Comparison of ENCODE assay signal across 8 cellular contexts in the genomic region with DNA sequence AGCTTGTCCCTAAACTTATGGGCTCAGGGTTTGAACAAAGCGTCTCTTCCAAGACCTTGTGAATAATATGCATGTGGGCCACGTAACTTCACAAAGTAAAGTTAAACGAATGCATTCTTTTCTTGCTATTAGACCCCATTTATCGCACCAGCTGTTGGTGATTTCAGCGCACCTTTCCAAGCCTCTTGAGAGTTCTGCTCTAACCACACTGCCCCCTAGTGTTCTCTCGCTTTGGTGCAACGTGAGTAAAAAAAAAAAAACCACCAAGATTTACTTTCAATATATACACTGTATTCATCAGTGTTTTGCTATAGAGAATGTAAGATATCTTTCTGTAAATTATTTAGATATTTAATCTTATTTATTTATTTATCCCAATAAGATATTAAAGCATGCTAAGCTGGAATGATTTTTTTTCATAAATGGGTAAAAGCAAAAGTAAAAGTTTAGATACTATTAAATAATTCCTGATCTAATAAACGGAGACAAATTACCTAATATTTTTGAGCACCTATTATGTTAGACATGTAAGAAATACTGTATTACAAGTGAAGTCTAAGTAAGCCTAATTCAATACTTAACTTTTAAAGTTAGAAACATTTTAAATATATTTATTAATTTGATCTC.
DNase-seq lines count a peak whose midpoint lies in the region; ATAC-seq and TF ChIP-seq lines count a peak whose summit lies in the region.

No MANE protein-coding gene starts in this region.

- H4K8ac ChIP-seq in trophoblast cell (ENCODE audit: low read depth, low read length), result no peak overlapping the region

- H2BK120ac ChIP-seq in trophoblast cell (ENCODE audit: insufficient read depth, low read length, poor library complexity), result no peak overlapping the region

- H3K4me1 Mint-ChIP-seq in activated T-cell treated with anti-CD3 and anti-CD28 coated beads, Interleukin-2, amount 50 U/mL, for 4 hours (ENCODE audit: low read depth), result peaks cover 2% of the 10 kb centered on the region
- H3K4me1 Mint-ChIP-seq in stimulated activated memory B cell treated with anti-CD40 and anti-IgM and Interleukin-4, amounts not matched to agents 10 μg/mL and 1 μg/mL and 100 μg/mL, for 72 hours, result no peaks in the 10 kb centered on the region

- H3K14ac ChIP-seq in trophoblast cell (ENCODE audit: low read length), result no peak overlapping the region

- in situ Hi-C loops in ACHN (cut with HindIII; ENCODE audit: low pct_ligation_motif_present, low pct_unique_long_range_greater_than_20kb, low sequenced_read_pairs), result no loop called here

- H3K27me3 Mint-ChIP-seq in activated T-cell treated with anti-CD3 and anti-CD28 coated beads, Interleukin-2, amount 50 U/mL, for 4 hours (ENCODE audit: low read depth), result no peaks in the 10 kb centered on the region
- no peaks in the 10 kb centered on the region for H3K27me3 Mint-ChIP-seq in stimulated activated memory B cell treated with anti-CD40 and anti-IgM and Interleukin-4, amounts not matched to agents 10 μg/mL and 1 μg/mL and 100 μg/mL, for 72 hours

- H3K23ac ChIP-seq in trophoblast cell (ENCODE audit: low read length), result no peak overlapping the region

- no peak overlapping the region for H3K4ac ChIP-seq in trophoblast cell (ENCODE audit: low read depth, low read length)

- H3K27ac Mint-ChIP-seq in stimulated activated memory B cell treated with anti-CD40 and anti-IgM and Interleukin-4, amounts not matched to agents 10 μg/mL and 1 μg/mL and 100 μg/mL, for 72 hours, result no peak overlapping the region

- no peaks in the 10 kb centered on the region for H3K9me3 Mint-ChIP-seq in activated T-cell treated with anti-CD3 and anti-CD28 coated beads, Interleukin-2, amount 50 U/mL, for 4 hours
- H3K9me3 Mint-ChIP-seq in stimulated activated memory B cell treated with anti-CD40 and anti-IgM and Interleukin-4, amounts not matched to agents 10 μg/mL and 1 μg/mL and 100 μg/mL, for 72 hours, result no peaks in the 10 kb centered on the region

- no CpG with 5 or more reads among the region's 8 CpGs for WGBS in trophoblast cell (ENCODE audit: extremely low coverage, insufficient coverage, insufficient read length)

- H3K36me3 Mint-ChIP-seq in activated T-cell treated with anti-CD3 and anti-CD28 coated beads, Interleukin-2, amount 50 U/mL, for 4 hours (ENCODE audit: insufficient read depth), result no peaks in the 10 kb centered on the region
- no peaks in the 10 kb centered on the region for H3K36me3 Mint-ChIP-seq in stimulated activated memory B cell treated with anti-CD40 and anti-IgM and Interleukin-4, amounts not matched to agents 10 μg/mL and 1 μg/mL and 100 μg/mL, for 72 hours

- no peak overlapping the region for H3K4me3 Mint-ChIP-seq in activated T-cell treated with anti-CD3 and anti-CD28 coated beads, Interleukin-2, amount 50 U/mL, for 4 hours
- H3K4me3 Mint-ChIP-seq in stimulated activated memory B cell treated with anti-CD40 and anti-IgM and Interleukin-4, amounts not matched to agents 10 μg/mL and 1 μg/mL and 100 μg/mL, for 72 hours, result no peak overlapping the region

- H3K36me3 ChIP-seq in OCI-LY3 (replicated peaks; ENCODE audit: low read depth, low read length) (no peaks in the 10 kb centered on the region), trophoblast cell (ENCODE audit: control insufficient read depth in 1 of 2, insufficient read depth in 2 of 2, low read length in 2 of 2) (no peaks in the 10 kb centered on the region)

- H3K9me3 ChIP-seq in OCI-LY3 (ENCODE audit: insufficient read depth, low read length) (no peaks in the 10 kb centered on the region), trophoblast cell (ENCODE audit: insufficient read depth, low read depth, low read length) (no peaks in the 10 kb centered on the region)

- no peak overlapping the region; the same call in 1 of the 2 replicates for H3K9ac ChIP-seq in OCI-LY3 (ENCODE audit: low read length)
- H3K9ac ChIP-seq in trophoblast cell (ENCODE audit: low read length), result no peak overlapping the region

- H3K18ac ChIP-seq in trophoblast cell (ENCODE audit: low read length), result no peak overlapping the region

- no peak overlapping the region for H2BK12ac ChIP-seq in trophoblast cell (ENCODE audit: low read length)

- peak overlapping the region; percentile 1; the same call in 1 of the 2 replicates for H3K4me2 ChIP-seq in OCI-LY3 (ENCODE audit: low read length)
- H3K4me2 ChIP-seq in trophoblast cell (ENCODE audit: low read length), result no peak overlapping the region

- no peak overlapping the region for H4K91ac ChIP-seq in trophoblast cell (ENCODE audit: low read depth, low read length)

- no peak overlapping the region for H3K27ac ChIP-seq in OCI-LY3 (ENCODE audit: low read length)
- no peak overlapping the region for H3K27ac ChIP-seq in foreskin keratinocyte
- H3K27ac ChIP-seq in trophoblast cell (ENCODE audit: low read depth, low read length), result no peak overlapping the region

- H2AK5ac ChIP-seq in trophoblast cell (ENCODE audit: low read length), result no peak overlapping the region

- no peak overlapping the region for H2BK5ac ChIP-seq in trophoblast cell (ENCODE audit: low read depth, low read length, poor library complexity)

- H4K12ac ChIP-seq in trophoblast cell (ENCODE audit: low read depth, low read length), result no peak overlapping the region

- H2AFZ ChIP-seq in OCI-LY3 (ENCODE audit: low read depth, low read length) (0 out of 2 replicates have a peak overlapping the region, but pooled peaks have one; percentile 10), trophoblast cell (ENCODE audit: insufficient read depth, low read length, poor library complexity) (no peak overlapping the region)

- H3K27me3 ChIP-seq in OCI-LY3 (ENCODE audit: low read depth, low read length), result peaks cover 6% of the 10 kb centered on the region
- H3K27me3 ChIP-seq in foreskin keratinocyte, result no peaks in the 10 kb centered on the region
- no peaks in the 10 kb centered on the region for H3K27me3 ChIP-seq in trophoblast cell (ENCODE audit: insufficient read depth, low read length)

- no peaks in the 10 kb centered on the region for H3K79me2 ChIP-seq in OCI-LY3 (ENCODE audit: low read length)
- no peaks in the 10 kb centered on the region for H3K79me2 ChIP-seq in trophoblast cell (ENCODE audit: control insufficient read depth, insufficient read depth, low read length, poor library complexity)

- peak; percentile 76 for TF ChIP-seq CTCF in OCI-LY3 (IDR thresholded peaks at IDR 0.05; ENCODE audit: low read depth, low read length)
- TF ChIP-seq CTCF in foreskin keratinocyte (conservative IDR thresholded peaks at IDR 0.05), result peak; percentile 83

- H4K20me1 ChIP-seq in OCI-LY3 (ENCODE audit: insufficient read depth, low read length), result no peaks in the 10 kb centered on the region

- H3K4me3 ChIP-seq in OCI-LY3 (ENCODE audit: low read length) (no peak overlapping the region), trophoblast cell (ENCODE audit: low read depth, low read length) (no peak overlapping the region)

- H3K4me1 ChIP-seq in OCI-LY3 (ENCODE audit: low read length), result no peaks in the 10 kb centered on the region
- H3K4me1 ChIP-seq in foreskin keratinocyte, result no peaks in the 10 kb centered on the region
- H3K4me1 ChIP-seq in trophoblast cell (ENCODE audit: control insufficient read depth in 1 of 2, insufficient read depth in 2 of 2, low read length in 2 of 2), result no peaks in the 10 kb centered on the region

- ATAC-seq in GM18517 (IDR thresholded peaks at IDR 0.05; ENCODE audit: unreplicated experiment) (peak; percentile 52), foreskin keratinocyte (peak; percentile 40)
- peak in 1 of 2 donors; percentile 54 for ATAC-seq in activated T-cell treated with anti-CD3 and anti-CD28 coated beads, Interleukin-2, amount 50 U/mL, for 4 hours
- ATAC-seq in stimulated activated memory B cell treated with anti-CD40 and anti-IgM and Interleukin-4, amounts not matched to agents 10 μg/mL and 1 μg/mL and 100 μg/mL, for 72 hours, result no peak

- no peaks in the 10 kb centered on the region for H3K79me1 ChIP-seq in trophoblast cell (ENCODE audit: low read length)

- peak; percentile 73 for DNase-seq in ACHN
- DNase-seq in HS-27A (ENCODE audit: low read depth), result peak; percentile 45
- peak; percentile 29 for DNase-seq in activated T-cell treated with anti-CD3 and anti-CD28 coated beads, Interleukin-2, amount 50 U/mL, for 4 hours
- peak in 1 of 2 donors; percentile 38 for DNase-seq in foreskin keratinocyte
- DNase-seq in trophoblast cell, result peak; percentile 40 to 82
